In genomic region chr11:66607126-66607834, GRCh38 we compare ENCODE assay signal across 1 cellular context.
TF ChIP-seq lines count a peak whose summit lies in the region.

No MANE protein-coding gene starts in this region.

TF ChIP-seq in HepG2, 621 proteins besides CTCF, POLR2A, EP300 and RAD21 (continued from another document and continues in another):
- TF ChIP-seq TFAP4 (IDR thresholded peaks at IDR 0.05; ENCODE audit: borderline replicate concordance, low read depth) (no peak), ZBTB26 (CRISPR knock-in tag; IDR thresholded peaks at IDR 0.05; ENCODE audit: borderline replicate concordance) (no peak), ZHX2 (IDR thresholded peaks at IDR 0.05; ENCODE audit: low read depth) (no peak), ZHX2 (CRISPR knock-in tag; IDR thresholded peaks at IDR 0.05; ENCODE audit: borderline replicate concordance) (no peak), CC2D1A (CRISPR knock-in tag; IDR thresholded peaks at IDR 0.05) (no peak), HIC2 (CRISPR knock-in tag; IDR thresholded peaks at IDR 0.05; ENCODE audit: low read depth) (peak; percentile 76), ZMYM3 (CRISPR knock-in tag; IDR thresholded peaks at IDR 0.05) (no peak), AKNA (CRISPR knock-in tag; IDR thresholded peaks at IDR 0.05; ENCODE audit: borderline replicate concordance) (no peak), ZNF234 (CRISPR knock-in tag; conservative IDR thresholded peaks at IDR 0.05) (no peak), ZMAT5 (CRISPR knock-in tag; IDR thresholded peaks at IDR 0.05; ENCODE audit: borderline replicate concordance, low read depth) (no peak), ZSCAN21 (CRISPR knock-in tag; IDR thresholded peaks at IDR 0.05; ENCODE audit: borderline replicate concordance) (no peak), ZNF687 (CRISPR knock-in tag; IDR thresholded peaks at IDR 0.05) (peak; percentile 47), MZF1 (CRISPR knock-in tag; IDR thresholded peaks at IDR 0.05; ENCODE audit: borderline replicate concordance) (no peak), TFDP2 (CRISPR knock-in tag; IDR thresholded peaks at IDR 0.05) (no peak), PHF21A (CRISPR knock-in tag; IDR thresholded peaks at IDR 0.05) (peak; percentile 55; the same call in 1 of the 2 replicates), TBX2 (CRISPR knock-in tag; IDR thresholded peaks at IDR 0.05; ENCODE audit: borderline replicate concordance) (peak; percentile 46; the same call in 1 of the 2 replicates), ZNF496 (CRISPR knock-in tag; IDR thresholded peaks at IDR 0.05; ENCODE audit: insufficient replicate concordance) (no peak), KLF16 (CRISPR knock-in tag; IDR thresholded peaks at IDR 0.05) (no peak), ZNF333 (CRISPR knock-in tag; IDR thresholded peaks at IDR 0.05; ENCODE audit: borderline replicate concordance) (no peak), TRIM24 (CRISPR knock-in tag; IDR thresholded peaks at IDR 0.05) (no peak), PHB2 (IDR thresholded peaks at IDR 0.05; ENCODE audit: partially characterized antibody) (no peak), ZNF503 (CRISPR knock-in tag; IDR thresholded peaks at IDR 0.05) (no peak), MATR3 (CRISPR knock-in tag; IDR thresholded peaks at IDR 0.05) (no peak), KDM1A (CRISPR knock-in tag; IDR thresholded peaks at IDR 0.05) (no peak), MEF2D (CRISPR knock-in tag; IDR thresholded peaks at IDR 0.05) (0 out of 2 replicates have a peak, but pooled peaks have one; percentile 24), HNF4A (CRISPR knock-in tag; IDR thresholded peaks at IDR 0.05) (peak; percentile 93), ZFP36L2 (CRISPR knock-in tag; IDR thresholded peaks at IDR 0.05) (no peak), ZNF605 (CRISPR knock-in tag; IDR thresholded peaks at IDR 0.05) (peak; percentile 59; the same call in 1 of the 2 replicates), JARID2 (CRISPR knock-in tag; IDR thresholded peaks at IDR 0.05; ENCODE audit: insufficient replicate concordance) (no peak), ESRRA (CRISPR knock-in tag; IDR thresholded peaks at IDR 0.05; ENCODE audit: low read depth) (no peak), ZNF44 (CRISPR knock-in tag; IDR thresholded peaks at IDR 0.05) (no peak), CREB3 (CRISPR knock-in tag; IDR thresholded peaks at IDR 0.05) (no peak), ZNF160 (CRISPR knock-in tag; IDR thresholded peaks at IDR 0.05) (no peak), NR2F6 (IDR thresholded peaks at IDR 0.05) (peak; percentile 46; the same call in 1 of the 2 replicates), NR2F6 (CRISPR knock-in tag; IDR thresholded peaks at IDR 0.05) (no peak)
